In genomic region chr5:174159327-174160247, GRCh38 we compare ENCODE assay signal across 16 cellular contexts.
DNase-seq lines count a peak whose midpoint lies in the region; TF ChIP-seq lines count a peak whose summit lies in the region.
"Had no signal": no experiment of that assay in that cellular context is flagged by ENCODE, and none has a peak within 500 bp of the region (broad histone marks: within the 10 kb centered on the region; RNA-seq: fewer than 3 reads in every experiment).

No MANE protein-coding gene starts in this region.

- H3K9me3 ChIP-seq in Caco-2 (no peaks in the 10 kb centered on the region), mesodermal cell (ENCODE audit: control insufficient read depth, low read length) (peaks cover 2% of the 10 kb centered on the region)

- no peak for TF ChIP-seq CTCF in Caco-2 (IDR thresholded peaks at IDR 0.05; ENCODE audit: insufficient read depth in 1 of 2, low read depth in 1 of 2, low read length in 1 of 2, severe bottlenecking in 1 of 2, unreplicated experiment in 1 of 2)
- no peak for TF ChIP-seq CTCF in cardiac fibroblast (IDR thresholded peaks at IDR 0.05; ENCODE audit: low read depth, low read length)

- DNase-seq in Caco-2 (peak; percentile 38 to 60), NCI-H460 (ENCODE audit: extremely low read depth, low read depth) (peak; percentile 91), cardiac fibroblast (ENCODE audit: low read depth in 2 of 2) (peak; percentile 11 to 36), NCI-H1436 (lab: John Stamatoyannopoulos, UW) (no peak), NCI-H2196 (lab: John Stamatoyannopoulos, UW; ENCODE audit: unreplicated experiment) (no peak), HUDEP-2 (lab: John Stamatoyannopoulos, UW; ENCODE audit: unreplicated experiment in 76 of 76) (no peak)
- DNase-seq in activated naive CD4-positive, alpha-beta T cell treated with anti-CD3 and anti-CD28 coated beads, Interleukin-2, amount 10 ng/mL, durations not matched to agents 7 days and 5 days: no peak
- DNase-seq: activated CD4-positive, CD25-positive, alpha-beta regulatory T cell; H9; NCI-H2171 treated with DMSO at 0.1 percent for 48 hours; retina; stimulated activated CD4-positive, alpha-beta T cell treated with anti-CD3 and anti-CD28 coated beads, Interleukin-2, amount 100 ng/mL, for 24 hours had no signal

- H3K27me3 Mint-ChIP-seq in Caco-2 (ENCODE audit: insufficient read depth, unreplicated experiment): peaks cover 10% of the 10 kb centered on the region
- H3K27me3 Mint-ChIP-seq in activated naive CD4-positive, alpha-beta T cell treated with anti-CD3 and anti-CD28 coated beads, Interleukin-2, amount 10 ng/mL, durations not matched to agents 7 days and 5 days: no peaks in the 10 kb centered on the region

- H3K36me3 ChIP-seq in Caco-2 (ENCODE audit: control insufficient read depth, insufficient read depth, low read length) (no peaks in the 10 kb centered on the region), mesodermal cell (ENCODE audit: control insufficient read depth, insufficient read depth, low read length) (no peaks in the 10 kb centered on the region)

- H3K27ac Mint-ChIP-seq in Caco-2 (ENCODE audit: unreplicated experiment): no peak overlapping the region
- no peak overlapping the region for H3K27ac Mint-ChIP-seq in activated naive CD4-positive, alpha-beta T cell treated with anti-CD3 and anti-CD28 coated beads, Interleukin-2, amount 10 ng/mL, durations not matched to agents 7 days and 5 days
- H3K27ac Mint-ChIP-seq: activated naive CD8-positive, alpha-beta T cell; H9; type B pancreatic cell had no signal

- peaks cover 9% of the 10 kb centered on the region for H3K9me3 Mint-ChIP-seq in Caco-2 (ENCODE audit: unreplicated experiment)
- H3K9me3 Mint-ChIP-seq in activated naive CD4-positive, alpha-beta T cell treated with anti-CD3 and anti-CD28 coated beads, Interleukin-2, amount 10 ng/mL, durations not matched to agents 7 days and 5 days: peaks cover 11% of the 10 kb centered on the region

- H3K4me1 ChIP-seq in Caco-2: no peaks in the 10 kb centered on the region
- peaks cover 10% of the 10 kb centered on the region for H3K4me1 ChIP-seq in mesodermal cell (ENCODE audit: control insufficient read depth, insufficient read depth, low read length, poor library complexity, severe bottlenecking)

- CTCF ChIA-PET in Caco-2 (lab: Charles Lee): no interaction called here
- CTCF ChIA-PET in activated naive CD4-positive, alpha-beta T cell treated with anti-CD3 and anti-CD28 coated beads, Interleukin-2, amount 10 ng/mL, durations not matched to agents 7 days and 5 days (lab: Charles Lee): no interaction called here

- POLR2A ChIA-PET in Caco-2 (lab: Charles Lee): no interaction called here

- no peak overlapping the region for H3K4me3 ChIP-seq in Caco-2 (ENCODE audit: low read depth, low read length)
- H3K4me3 ChIP-seq in cardiac fibroblast (replicated peaks in 1 of 2; ENCODE audit: low read depth in 2 of 2, low read length in 2 of 2): no peak overlapping the region
- H3K4me3 ChIP-seq in mesodermal cell (ENCODE audit: extremely low read depth, insufficient read depth, low read length, poor library complexity, severe bottlenecking): no peak overlapping the region

- no peaks in the 10 kb centered on the region for H3K36me3 Mint-ChIP-seq in Caco-2 (ENCODE audit: insufficient read depth, unreplicated experiment)
- no peaks in the 10 kb centered on the region for H3K36me3 Mint-ChIP-seq in activated naive CD4-positive, alpha-beta T cell treated with anti-CD3 and anti-CD28 coated beads, Interleukin-2, amount 10 ng/mL, durations not matched to agents 7 days and 5 days
- H3K36me3 Mint-ChIP-seq: activated naive CD8-positive, alpha-beta T cell; type B pancreatic cell had no signal

- peak overlapping the region; percentile 53 for H3K27ac ChIP-seq in mesodermal cell (ENCODE audit: low read depth, low read length, severe bottlenecking)
- H3K27ac ChIP-seq: C4-2B had no signal

- intact Hi-C loops in Caco-2 (cut with micrococcal nuclease; ENCODE audit: unreplicated experiment): no loop called here

- H3K27me3 ChIP-seq in Caco-2 (replicated peaks; ENCODE audit: control insufficient read depth, insufficient read depth, low read length): no peaks in the 10 kb centered on the region

- no TSS peak for BruUV-seq in Caco-2 (replicated peaks; lab: Mats Ljungman, UMichigan)

- 81 to 82% methylated on average over 11 to 12 of the region's 12 CpGs for WGBS in mesodermal cell (ENCODE audit: insufficient coverage in 2 of 2), 2 experiments

- no peak overlapping the region for H3K4me3 Mint-ChIP-seq in Caco-2 (ENCODE audit: unreplicated experiment)
- H3K4me3 Mint-ChIP-seq in activated naive CD4-positive, alpha-beta T cell treated with anti-CD3 and anti-CD28 coated beads, Interleukin-2, amount 10 ng/mL, durations not matched to agents 7 days and 5 days: no peak overlapping the region
- H3K4me3 Mint-ChIP-seq: activated naive CD8-positive, alpha-beta T cell; H9; type B pancreatic cell had no signal

- H3K4me1 Mint-ChIP-seq in Caco-2 (ENCODE audit: low read depth, unreplicated experiment): no peaks in the 10 kb centered on the region
- H3K4me1 Mint-ChIP-seq in activated naive CD4-positive, alpha-beta T cell treated with anti-CD3 and anti-CD28 coated beads, Interleukin-2, amount 10 ng/mL, durations not matched to agents 7 days and 5 days: no peaks in the 10 kb centered on the region

Comparison
In these comparisons a context has a peak if more than half of its experiments do, and no peak if none do; other contexts are left out.
1. DNase-seq: peak in Caco-2 (2 of 2), NCI-H460 (single experiment) and cardiac fibroblast (2 of 2); none in NCI-H1436 (single experiment), NCI-H2196 (single experiment), HUDEP-2 (0 of 76) and activated naive CD4-positive, alpha-beta T cell treated with anti-CD3 and anti-CD28 coated beads, Interleukin-2, amount 10 ng/mL, durations not matched to agents 7 days and 5 days (single experiment).